19 cellular contexts compared by ENCODE assay signal in the genomic region with DNA sequence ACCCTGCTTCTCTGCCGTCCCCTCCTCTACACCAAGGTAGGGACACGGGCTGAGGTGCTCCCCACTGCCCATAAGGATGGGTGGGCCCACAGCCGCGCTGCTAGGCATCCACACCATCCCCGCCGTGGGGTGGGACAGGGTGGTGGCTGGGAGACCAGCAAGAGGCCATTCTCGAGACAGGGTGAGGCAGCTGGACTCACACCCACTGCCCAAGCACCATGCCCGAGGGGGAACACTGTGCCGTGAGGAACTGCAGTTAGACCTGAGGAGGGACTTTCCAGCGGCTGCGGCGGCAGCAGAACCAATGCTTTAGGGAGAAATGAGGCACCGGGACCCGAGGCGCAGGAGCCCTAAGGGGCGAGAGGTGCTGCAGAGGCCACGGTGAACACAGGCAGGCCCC. TPM values are rescaled to one million over a fixed set of nuclear protein-coding genes. Genes with fewer than 3 reads are reported as not detected.
DNase-seq lines count a peak whose midpoint lies in the region; ATAC-seq, FAIRE-seq and TF ChIP-seq lines count a peak whose summit lies in the region.
"Had no signal": no experiment of that assay in that cellular context is flagged by ENCODE, and none has a peak within 500 bp of the region (broad histone marks: within the 10 kb centered on the region; RNA-seq: fewer than 3 reads in every experiment).

No MANE protein-coding gene starts in this region.

- H3K14ac ChIP-seq in H1 (ENCODE audit: insufficient read length): no peak overlapping the region

- H3K4me1 ChIP-seq in H1 (replicated peaks in 1 of 4; ENCODE audit: control insufficient read depth in 3 of 4, insufficient read depth in 4 of 4, low read length in 3 of 4): peaks cover 0 to 23% (median 14%) of the 10 kb centered on the region in 4 experiments; a peak in 6 of 7 replicates
- H3K4me1 ChIP-seq in osteoblast (ENCODE audit: insufficient read depth, low read length): peaks cover 35% of the 10 kb centered on the region
- H3K4me1 ChIP-seq in tibial nerve: peaks cover 0 to 73% (median 48%) of the 10 kb centered on the region in 4 donors

- H3K4me2 ChIP-seq in H1 (ENCODE audit: insufficient read depth in 1 of 2, low read depth in 2 of 2, low read length in 2 of 2) (no peak overlapping the region), osteoblast (ENCODE audit: insufficient read depth, low read length) (no peak overlapping the region)

- no peak overlapping the region for H3K4ac ChIP-seq in H1 (replicated peaks; ENCODE audit: insufficient read length, low read depth, low read length)

- H4K8ac ChIP-seq in H1 (ENCODE audit: extremely low read depth, insufficient read depth, low read length): 0 out of 2 replicates have a peak overlapping the region, but pooled peaks have one; percentile 51

- H3K9me3 Mint-ChIP-seq in WTC11: no peaks in the 10 kb centered on the region
- H3K9me3 Mint-ChIP-seq in activated CD4-positive, alpha-beta T cell treated with anti-CD3 and anti-CD28 coated beads, Interleukin-2, amount 10 ng/mL, durations not matched to agents 24 days and 14 days: no peaks in the 10 kb centered on the region
- H3K9me3 Mint-ChIP-seq: nephron; T-helper 1 cell treated with Interleukin-12 subunit alpha and Interleukin-12 subunit beta and Interleukin-4 antibody, amounts not matched to agents 30 μg/mL and 1 μg/mL, for 36 hours had no signal

- H2BK120ac ChIP-seq in H1 (replicated peaks; ENCODE audit: low read depth, low read length): no peak overlapping the region

- H2BK15ac ChIP-seq in H1 (ENCODE audit: low read length): no peak overlapping the region

- no peak overlapping the region for H3K18ac ChIP-seq in H1 (ENCODE audit: extremely low read depth, low read length)

- no peaks in the 10 kb centered on the region for H3K36me3 Mint-ChIP-seq in WTC11
- H3K36me3 Mint-ChIP-seq in activated CD4-positive, alpha-beta T cell treated with anti-CD3 and anti-CD28 coated beads, Interleukin-2, amount 10 ng/mL, durations not matched to agents 24 days and 14 days (ENCODE audit: low read depth): no peaks in the 10 kb centered on the region

- H3K79me2 ChIP-seq in H1 (ENCODE audit: control insufficient read depth in 1 of 2, insufficient read depth in 2 of 2, low read length in 2 of 2) (peaks cover 0 to 26% of the 10 kb centered on the region in 2 experiments; a peak in 3 of 4 replicates), osteoblast (ENCODE audit: insufficient read depth, low read length) (peaks cover 72% of the 10 kb centered on the region)

- H3K79me1 ChIP-seq in H1 (ENCODE audit: low read depth, low read length): peaks cover 7% of the 10 kb centered on the region

- TF ChIP-seq CTCF in WTC11 (IDR thresholded peaks at IDR 0.05): no peak
- no peak for TF ChIP-seq CTCF in H1 (IDR thresholded peaks at IDR 0.05; ENCODE audit: control extremely low read depth in 1 of 3, insufficient read depth in 1 of 3, low read depth in 1 of 3, low read length in 3 of 3)
- TF ChIP-seq CTCF in osteoblast (IDR thresholded peaks at IDR 0.05; ENCODE audit: extremely low read depth, low read depth, low read length): no peak
- no peak for TF ChIP-seq CTCF in tibial nerve (IDR thresholded peaks at IDR 0.05)

- H3K27ac Mint-ChIP-seq in WTC11: 0 out of 2 replicates have a peak overlapping the region, but pooled peaks have one; percentile 32
- H3K27ac Mint-ChIP-seq in activated CD4-positive, alpha-beta T cell treated with anti-CD3 and anti-CD28 coated beads, Interleukin-2, amount 10 ng/mL, durations not matched to agents 24 days and 14 days: no peak overlapping the region
- H3K27ac Mint-ChIP-seq: nephron; T-helper 1 cell treated with Interleukin-12 subunit alpha and Interleukin-12 subunit beta and Interleukin-4 antibody, amounts not matched to agents 30 μg/mL and 1 μg/mL, for 36 hours had no signal

- CTCF ChIA-PET in WTC11 (lab: Charles Lee) (interaction anchor here (1.7 to 1.8 kb wide), 2 partner anchors 18 to 119 kb away, joined by 6 to 23 read pairs; no protein-coding TSS in a partner anchor), H1 (lab: Charles Lee; ENCODE audit: partially characterized antibody) (interaction anchor here (0.7 to 2.6 kb wide), 4 partner anchors 18 to 31 kb away, joined by 3 to 20 read pairs (median 4); no protein-coding TSS in a partner anchor)

- no peak for TF ChIP-seq RAD21 in H1 (IDR thresholded peaks at IDR 0.05 in 1 of 2, conservative IDR thresholded peaks at IDR 0.05 in 1 of 2; ENCODE audit: low read depth in 2 of 2, low read length in 2 of 2)

- H2AFZ ChIP-seq in H1 (ENCODE audit: low read length) (no peak overlapping the region), osteoblast (ENCODE audit: low read length) (no peak overlapping the region)

- peaks cover 19% of the 10 kb centered on the region for H3K4me1 Mint-ChIP-seq in WTC11
- no peaks in the 10 kb centered on the region for H3K4me1 Mint-ChIP-seq in activated CD4-positive, alpha-beta T cell treated with anti-CD3 and anti-CD28 coated beads, Interleukin-2, amount 10 ng/mL, durations not matched to agents 24 days and 14 days

- H3K27ac ChIP-seq in H1 (ENCODE audit: low read depth, low read length) (no peak overlapping the region), osteoblast (ENCODE audit: low read depth, low read length) (no peak overlapping the region), tibial nerve (peak overlapping the region; percentile 45 to 87 (median 71))

- TF ChIP-seq POLR2A in H1 (IDR thresholded peaks at IDR 0.05; ENCODE audit: control extremely low read depth in 1 of 2, low read depth in 2 of 2, low read length in 2 of 2) (no peak), tibial nerve (IDR thresholded peaks at IDR 0.05) (no peak)

- no peak overlapping the region for H3K4me3 ChIP-seq in H1 (ENCODE audit: extremely low read depth in 1 of 4, insufficient read depth in 2 of 4, low read depth in 3 of 4, low read length in 4 of 4)
- no peak overlapping the region for H3K4me3 ChIP-seq in osteoblast (ENCODE audit: insufficient read depth, low read length)
- H3K4me3 ChIP-seq in tibial nerve: no peak overlapping the region
- H3K4me3 ChIP-seq: testis had no signal

- no peak overlapping the region for H2BK12ac ChIP-seq in H1 (ENCODE audit: low read depth, low read length)

- ATAC-seq in WTC11: no peak
- ATAC-seq in GM19463 (IDR thresholded peaks at IDR 0.05; ENCODE audit: unreplicated experiment): no peak

- H3K23me2 ChIP-seq in H1 (ENCODE audit: low read depth, low read length): no peaks in the 10 kb centered on the region

- H3K56ac ChIP-seq in H1 (replicated peaks; ENCODE audit: insufficient read length, low read depth, low read length): no peak overlapping the region

- H4K5ac ChIP-seq in H1 (ENCODE audit: insufficient read length, low read depth, low read length): no peak overlapping the region

- TF ChIP-seq EP300 in H1 (IDR thresholded peaks at IDR 0.05; ENCODE audit: borderline replicate concordance in 1 of 2, low read depth in 2 of 2, low read length in 2 of 2): no peak
- no peak for TF ChIP-seq EP300 in tibial nerve (IDR thresholded peaks at IDR 0.05)

- no peak overlapping the region for H3K9ac ChIP-seq in H1 (replicated peaks in 1 of 4; ENCODE audit: extremely low read depth in 1 of 4, low read depth in 3 of 4, low read length in 3 of 4)

- H3K36me3 ChIP-seq in H1 (ENCODE audit: control insufficient read depth in 2 of 4, insufficient read depth in 4 of 4, low read length in 3 of 4): no peaks in the 10 kb centered on the region
- H3K36me3 ChIP-seq in osteoblast (ENCODE audit: insufficient read depth, low read length): no peaks in the 10 kb centered on the region
- peaks cover 0 to under 1% (median 0%) of the 10 kb centered on the region in 3 donors for H3K36me3 ChIP-seq in tibial nerve

- WGBS in H1 (ENCODE audit: extremely low coverage in 1 of 2, insufficient coverage in 1 of 2, insufficient read length in 1 of 2, insufficient replicate concordance in 2 of 2, low coverage in 1 of 2, low lambda C conversion rate in 2 of 2, missing lambda C conversion rate in 1 of 2), 2 experiments: 91% methylated on average over 15 of the region's 17 CpGs; no CpG with 5 or more reads in 1 of the 2 experiments
- 72 to 74% methylated on average over 13 to 16 of the region's 17 CpGs for WGBS in tibial nerve, 2 donors

- H2BK20ac ChIP-seq in H1 (ENCODE audit: low read length): no peak overlapping the region

- DNase-seq in WTC11 (ENCODE audit: low spot score): no peak
- DNase-seq in H1 (ENCODE audit: low read depth in 1 of 2, low spot score in 2 of 2): no peak
- DNase-seq in osteoblast (ENCODE audit: insufficient read length, low spot score, missing footprints): peak; percentile 32
- DNase-seq in tibial nerve (ENCODE audit: low spot score in 2 of 2): no peak
- DNase-seq in KG1 (lab: John Stamatoyannopoulos, UW): no peak
- no peak for DNase-seq in activated CD4-positive, alpha-beta T cell treated with anti-CD3 and anti-CD28 coated beads, Interleukin-2, amount 10 ng/mL, durations not matched to agents 24 days and 14 days
- DNase-seq: activated CD4-positive, alpha-beta T cell treated with anti-CD3 and anti-CD28 coated beads, Interleukin-2, amount 50 U/mL, for 4 hours; activated naive CD4-positive, alpha-beta T cell; amniotic stem cell; COR-L47; effector CD8-positive, alpha-beta T cell; NCI-H526 treated with DMSO at 0.1 percent for 48 hours; stimulated activated CD4-positive, alpha-beta T cell treated with anti-CD3 and anti-CD28 coated beads, Interleukin-12 subunit alpha, Interleukin-12 subunit beta, amount 100 ng/mL, for 4 hours; stimulated activated CD8-positive, alpha-beta memory T cell treated with anti-CD3 and anti-CD28 coated beads, Interleukin-4, amount 100 ng/mL, for 48 hours; testis had no signal

- POLR2A ChIA-PET in WTC11 (lab: Charles Lee) (no interaction called here), H1 (lab: Charles Lee; ENCODE audit: partially characterized antibody) (interaction anchor here (1.4 to 2.4 kb wide), 2 partner anchors 30 to 33 kb away, joined by 3 to 7 read pairs; partner anchors contain the start of gene TRAF7)

- H3K27me3 ChIP-seq in H1 (replicated peaks in 1 of 4; ENCODE audit: control insufficient read depth in 3 of 4, extremely low read depth in 1 of 4, insufficient read depth in 3 of 4, low read length in 3 of 4) (no peaks in the 10 kb centered on the region), osteoblast (ENCODE audit: insufficient read depth, low read length) (no peaks in the 10 kb centered on the region), tibial nerve (no peaks in the 10 kb centered on the region)
- H3K27me3 ChIP-seq: testis had no signal

- no peaks in the 10 kb centered on the region for H3K9me3 ChIP-seq in H1 (ENCODE audit: insufficient read depth in 2 of 2, low read depth in 1 of 2, low read length in 1 of 2)
- no peaks in the 10 kb centered on the region for H3K9me3 ChIP-seq in osteoblast (ENCODE audit: low read depth, low read length)
- H3K9me3 ChIP-seq in tibial nerve: no peaks in the 10 kb centered on the region
- H3K9me3 ChIP-seq: testis had no signal

- H3K27me3 Mint-ChIP-seq in WTC11 (ENCODE audit: low read depth): no peaks in the 10 kb centered on the region
- no peaks in the 10 kb centered on the region for H3K27me3 Mint-ChIP-seq in activated CD4-positive, alpha-beta T cell treated with anti-CD3 and anti-CD28 coated beads, Interleukin-2, amount 10 ng/mL, durations not matched to agents 24 days and 14 days

- no peaks in the 10 kb centered on the region for H4K20me1 ChIP-seq in H1 (replicated peaks in 1 of 2; ENCODE audit: control insufficient read depth in 1 of 2, insufficient read depth in 2 of 2, low read length in 2 of 2)
- peaks cover 32% of the 10 kb centered on the region for H4K20me1 ChIP-seq in osteoblast (ENCODE audit: insufficient read depth, low read length)

- H3K4me3 Mint-ChIP-seq in WTC11: no peak overlapping the region
- H3K4me3 Mint-ChIP-seq in activated CD4-positive, alpha-beta T cell treated with anti-CD3 and anti-CD28 coated beads, Interleukin-2, amount 10 ng/mL, durations not matched to agents 24 days and 14 days: no peak overlapping the region
- H3K4me3 Mint-ChIP-seq: nephron; T-helper 1 cell treated with Interleukin-12 subunit alpha and Interleukin-12 subunit beta and Interleukin-4 antibody, amounts not matched to agents 30 μg/mL and 1 μg/mL, for 36 hours had no signal

- no peak overlapping the region for H2BK5ac ChIP-seq in H1 (ENCODE audit: low read depth, low read length)

- no peak for FAIRE-seq in H1 (lab: Jason Lieb, UNC)

- no peak overlapping the region for H2AK5ac ChIP-seq in H1 (ENCODE audit: low read depth, low read length)

- intact Hi-C loops in activated CD4-positive, alpha-beta T cell treated with anti-CD3 and anti-CD28 coated beads, Interleukin-2, amount 10 ng/mL, durations not matched to agents 24 days and 14 days (cut with micrococcal nuclease): no loop called here

- H4K91ac ChIP-seq in H1 (replicated peaks; ENCODE audit: insufficient read length, low read length): no peak overlapping the region

- no peak overlapping the region for H3K23ac ChIP-seq in H1 (ENCODE audit: insufficient read length)

RNA-seq across cellular contexts. Expression of gene PKD1, which starts 13.3 kb away (rescaled TPM):
- total RNA-seq in WTC11 (2021): 96.8 to 102 TPM (median 98.9 TPM) in 3 replicates
- total RNA-seq in H1 (2021; fragmentation: NEBNext Ultra II Directional; extraction: Animal tissue kit (Norgen Biotek cat#: 25700)): 52.7 and 63.5 TPM in 2 replicates
- 40.6 and 59.4 TPM in 2 replicates for polyA plus RNA-seq in H1 (2011; rRNA removed)
- 50.0 TPM for polyA plus RNA-seq in H1 (2011; cell fraction: cytosol; rRNA removed)
- 380 TPM for polyA plus RNA-seq in H1 (2011; cell fraction: nucleus; rRNA removed)
- 37.9 to 66.9 TPM (median 59.1 TPM) in 4 replicates for polyA plus RNA-seq in H1 (2012, experiment 1 of 2)
- polyA plus RNA-seq in H1 (2012, experiment 2 of 2): 29.8 TPM
- 28.9 TPM for polyA plus RNA-seq in H1 (2013, experiment 1 of 2)
- polyA plus RNA-seq in H1 (2013, experiment 2 of 2): 27.1 TPM
- 24.8 and 36.2 TPM in 2 replicates for polyA minus RNA-seq in H1 (2011; rRNA and poly(A)+ RNA removed)
- 37.0 TPM for polyA minus RNA-seq in H1 (2011; cell fraction: cytosol; rRNA and poly(A)+ RNA removed)
- 106 TPM for polyA minus RNA-seq in H1 (2011; cell fraction: nucleus; rRNA and poly(A)+ RNA removed)
- 139 and 180 TPM in 2 replicates for total RNA-seq in osteoblast
- 100 to 1,000 TPM; 207 to 542 (median 381) TPM for total RNA-seq in tibial nerve
- total RNA-seq in activated CD4-positive, alpha-beta T cell treated with anti-CD3 and anti-CD28 coated beads, Interleukin-2, amount 10 ng/mL, durations not matched to agents 24 days and 14 days: 91.4 and 93.3 TPM in 2 replicates

RNA-seq across cellular contexts. Expression of gene RAB26, which starts 26.0 kb away (rescaled TPM):
- total RNA-seq in WTC11 (2021) (6.2 to 7.3 TPM (median 6.9 TPM) in 3 replicates), osteoblast (0.36 and 0.59 TPM in 2 replicates), tibial nerve (not detected)
- total RNA-seq in H1 (2021; fragmentation: NEBNext Ultra II Directional; extraction: Animal tissue kit (Norgen Biotek cat#: 25700)): 4.3 and 5.3 TPM in 2 replicates
- polyA plus RNA-seq in H1 (2011; rRNA removed): 5.4 and 6.6 TPM in 2 replicates
- polyA plus RNA-seq in H1 (2011; cell fraction: cytosol; rRNA removed): 7.4 TPM
- polyA plus RNA-seq in H1 (2011; cell fraction: nucleus; rRNA removed): 23.2 TPM
- 6.8 to 14.2 TPM (median 12.7 TPM) in 4 replicates for polyA plus RNA-seq in H1 (2012, experiment 1 of 2)
- 4.8 TPM for polyA plus RNA-seq in H1 (2012, experiment 2 of 2)
- 11.6 TPM for polyA plus RNA-seq in H1 (2013, experiment 1 of 2)
- 13.9 TPM for polyA plus RNA-seq in H1 (2013, experiment 2 of 2)
- 2.4 and 2.6 TPM in 2 replicates for polyA minus RNA-seq in H1 (2011; rRNA and poly(A)+ RNA removed)
- polyA minus RNA-seq in H1 (2011; cell fraction: cytosol; rRNA and poly(A)+ RNA removed): 2.0 TPM
- 3.2 TPM for polyA minus RNA-seq in H1 (2011; cell fraction: nucleus; rRNA and poly(A)+ RNA removed)
- 0.83 and 1.0 TPM in 2 replicates for total RNA-seq in activated CD4-positive, alpha-beta T cell treated with anti-CD3 and anti-CD28 coated beads, Interleukin-2, amount 10 ng/mL, durations not matched to agents 24 days and 14 days
- total RNA-seq: mesenteric fat pad had no signal

RNA-seq across cellular contexts. Expression of gene TRAF7, which starts 33.2 kb away (rescaled TPM):
- total RNA-seq in WTC11 (2021) (148 to 159 TPM (median 152 TPM) in 3 replicates), osteoblast (49.5 and 56.1 TPM in 2 replicates), tibial nerve (10 to 100 TPM; 29.1 to 53.7 (median 38.4) TPM)
- total RNA-seq in H1 (2021; fragmentation: NEBNext Ultra II Directional; extraction: Animal tissue kit (Norgen Biotek cat#: 25700)): 148 and 155 TPM in 2 replicates
- polyA plus RNA-seq in H1 (2011; rRNA removed): 96.8 and 140 TPM in 2 replicates
- 87.7 TPM for polyA plus RNA-seq in H1 (2011; cell fraction: cytosol; rRNA removed)
- 166 TPM for polyA plus RNA-seq in H1 (2011; cell fraction: nucleus; rRNA removed)
- polyA plus RNA-seq in H1 (2012, experiment 1 of 2): 72.2 to 138 TPM (median 118 TPM) in 4 replicates
- polyA plus RNA-seq in H1 (2012, experiment 2 of 2): 99.5 TPM
- polyA plus RNA-seq in H1 (2013, experiment 1 of 2): 119 TPM
- polyA plus RNA-seq in H1 (2013, experiment 2 of 2): 114 TPM
- 88.7 and 112 TPM in 2 replicates for polyA minus RNA-seq in H1 (2011; rRNA and poly(A)+ RNA removed)
- polyA minus RNA-seq in H1 (2011; cell fraction: cytosol; rRNA and poly(A)+ RNA removed): 80.9 TPM
- polyA minus RNA-seq in H1 (2011; cell fraction: nucleus; rRNA and poly(A)+ RNA removed): 56.2 TPM
- 68.7 and 80.3 TPM in 2 replicates for total RNA-seq in activated CD4-positive, alpha-beta T cell treated with anti-CD3 and anti-CD28 coated beads, Interleukin-2, amount 10 ng/mL, durations not matched to agents 24 days and 14 days

Comparison
In these comparisons a context has a peak if more than half of its experiments do, and no peak if none do; other contexts are left out.
1. H3K27ac ChIP-seq: peak in tibial nerve (4 of 4); none in H1 (single experiment) and osteoblast (single experiment).